Comparison of ENCODE assay signal across 27 cellular contexts in the genomic region with DNA sequence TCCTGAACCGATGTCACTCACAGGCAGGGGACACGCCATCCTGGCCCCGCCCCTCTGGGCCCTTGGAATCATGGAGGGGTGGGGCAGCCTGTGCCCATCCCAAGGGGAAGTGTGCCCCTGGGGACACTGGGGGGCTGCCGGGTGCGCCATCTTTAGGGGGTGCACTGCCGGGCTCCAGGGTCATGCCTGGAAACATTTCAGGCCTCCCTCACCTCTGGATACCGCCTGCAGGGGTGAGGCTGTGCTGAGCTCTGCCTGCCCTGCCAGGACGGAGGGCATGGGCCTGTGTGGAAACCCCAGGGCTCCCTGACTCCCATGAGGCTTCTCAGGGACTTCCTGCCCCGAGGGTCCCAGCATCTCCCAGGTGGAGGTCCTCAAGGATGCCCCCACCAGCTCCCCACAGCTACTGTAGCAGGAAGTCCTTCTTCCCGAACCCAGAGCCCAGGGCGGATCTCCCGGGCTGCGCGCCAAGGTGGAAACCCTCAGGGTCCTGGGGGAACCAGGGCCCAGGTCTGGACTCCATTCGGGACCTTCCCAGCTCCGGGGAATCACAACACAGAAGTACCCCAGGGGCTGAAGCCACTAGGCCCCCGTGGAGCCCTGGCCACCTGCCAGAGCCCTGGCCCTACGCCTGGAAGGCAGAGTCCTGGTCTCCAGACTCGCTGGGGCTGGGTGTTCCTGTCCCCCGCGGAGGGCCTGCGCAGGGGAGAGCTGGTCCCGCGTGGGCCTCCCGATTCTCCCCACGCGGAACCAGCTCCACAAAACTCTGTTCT. TPM values are rescaled to one million over a fixed set of nuclear protein-coding genes. Genes with fewer than 3 reads are reported as not detected.
A peak's percentile ranks its signal among the peaks of the same experiment; 100 is the strongest.
DNase-seq lines count a peak whose midpoint lies in the region; ATAC-seq and TF ChIP-seq lines count a peak whose summit lies in the region.
"Had no signal": no experiment of that assay in that cellular context is flagged by ENCODE, and none has a peak within 500 bp of the region (broad histone marks: within the 10 kb centered on the region; RNA-seq: fewer than 3 reads in every experiment).

No MANE protein-coding gene starts in this region.

- H3K36me3 ChIP-seq in right atrium auricular region = no peaks in the 10 kb centered on the region
- no peaks in the 10 kb centered on the region for H3K36me3 ChIP-seq in right lobe of liver
- no peaks in the 10 kb centered on the region for H3K36me3 ChIP-seq in PC-9 (ENCODE audit: low read depth)
- H3K36me3 ChIP-seq: lower lobe of right lung, neural progenitor cell, upper lobe of left lung had no signal

- H3K4me3 ChIP-seq in right atrium auricular region = no peak overlapping the region
- no peak overlapping the region for H3K4me3 ChIP-seq in right lobe of liver
- H3K4me3 ChIP-seq in PC-9 = no peak overlapping the region
- H3K4me3 ChIP-seq: lower lobe of right lung, neural progenitor cell, psoas muscle, skin epidermis, upper lobe of left lung had no signal

- no TSS peak for BruUV-seq in PC-9 (replicated peaks; lab: Mats Ljungman, UMichigan)

- no peak overlapping the region for H3K4me3 Mint-ChIP-seq in mesothelial cell of epicardium
- no peak overlapping the region for H3K4me3 Mint-ChIP-seq in activated CD4-positive, alpha-beta T cell treated with anti-CD3 and anti-CD28 coated beads for 36 hours
- H3K4me3 Mint-ChIP-seq: effector memory CD8-positive, alpha-beta T cell; neural progenitor cell; T-cell had no signal

- no peak for TF ChIP-seq CTCF in right atrium auricular region (IDR thresholded peaks at IDR 0.05)
- no peak for TF ChIP-seq CTCF in right lobe of liver (IDR thresholded peaks at IDR 0.05)
- no peak for TF ChIP-seq CTCF in mesothelial cell of epicardium (IDR thresholded peaks at IDR 0.05; ENCODE audit: unreplicated experiment)
- no peak for TF ChIP-seq CTCF in PC-9 (conservative IDR thresholded peaks at IDR 0.05)

- peak; percentile 38 for ATAC-seq in Right ventricle myocardium inferior
- ATAC-seq in right lobe of liver = peak; percentile 3 to 24 (median 18)
- ATAC-seq in activated CD4-positive, alpha-beta T cell treated with anti-CD3 and anti-CD28 coated beads for 36 hours = no peak
- ATAC-seq: activated CD4-positive, CD25-positive, alpha-beta regulatory T cell treated with anti-CD3 and anti-CD28 coated beads, Interleukin-2, amount 50 U/mL, for 24 hours; effector memory CD8-positive, alpha-beta T cell; T-cell had no signal

- H3K4me1 ChIP-seq in right atrium auricular region (peaks cover 0 to 21% of the 10 kb centered on the region in 2 donors), right lobe of liver (no peaks in the 10 kb centered on the region), PC-9 (replicated peaks; ENCODE audit: insufficient read depth) (no peaks in the 10 kb centered on the region)
- H3K4me1 ChIP-seq: neural progenitor cell, psoas muscle had no signal

- no peaks in the 10 kb centered on the region for H3K36me3 Mint-ChIP-seq in mesothelial cell of epicardium
- H3K36me3 Mint-ChIP-seq in activated CD4-positive, alpha-beta T cell treated with anti-CD3 and anti-CD28 coated beads for 36 hours (ENCODE audit: low read depth) = no peaks in the 10 kb centered on the region
- H3K36me3 Mint-ChIP-seq: neural progenitor cell, T-cell had no signal

- H3K27ac Mint-ChIP-seq in mesothelial cell of epicardium = no peak overlapping the region
- H3K27ac Mint-ChIP-seq in activated CD4-positive, alpha-beta T cell treated with anti-CD3 and anti-CD28 coated beads for 36 hours = no peak overlapping the region
- H3K27ac Mint-ChIP-seq: effector memory CD8-positive, alpha-beta T cell; T-cell had no signal

- peaks cover 16% of the 10 kb centered on the region for H3K27me3 Mint-ChIP-seq in mesothelial cell of epicardium (ENCODE audit: low read depth)
- H3K27me3 Mint-ChIP-seq in activated CD4-positive, alpha-beta T cell treated with anti-CD3 and anti-CD28 coated beads for 36 hours = peaks cover 15% of the 10 kb centered on the region

- H2AFZ ChIP-seq in PC-9 = no peak overlapping the region
- H2AFZ ChIP-seq: neural progenitor cell had no signal

- CTCF ChIA-PET in activated CD4-positive, alpha-beta T cell treated with anti-CD3 and anti-CD28 coated beads for 36 hours (lab: Charles Lee) = interaction anchor here (1.1 kb wide), 1 partner anchor 35 kb away, joined by 3 read pairs; no protein-coding TSS in a partner anchor
- CTCF ChIA-PET in PC-9 (lab: Charles Lee) = no interaction called here

- no CpG with 5 or more reads among the region's 27 CpGs for WGBS in right lobe of liver (ENCODE audit: insufficient coverage, low coverage, low lambda C conversion rate, missing lambda C conversion rate)

- H3K27me3 ChIP-seq in right atrium auricular region = no peaks in the 10 kb centered on the region
- H3K27me3 ChIP-seq in right lobe of liver = no peaks in the 10 kb centered on the region
- H3K27me3 ChIP-seq in PC-9 (ENCODE audit: insufficient read depth, low read depth) = peaks cover 92% of the 10 kb centered on the region
- H3K27me3 ChIP-seq: neural progenitor cell, upper lobe of left lung had no signal

- H3K4me1 Mint-ChIP-seq in mesothelial cell of epicardium = peaks cover 4% of the 10 kb centered on the region
- no peaks in the 10 kb centered on the region for H3K4me1 Mint-ChIP-seq in activated CD4-positive, alpha-beta T cell treated with anti-CD3 and anti-CD28 coated beads for 36 hours
- H3K4me1 Mint-ChIP-seq: T-cell had no signal

- POLR2A ChIA-PET in activated CD4-positive, alpha-beta T cell treated with anti-CD3 and anti-CD28 coated beads for 36 hours (lab: Charles Lee) = no interaction called here
- POLR2A ChIA-PET in PC-9 (lab: Charles Lee; ENCODE audit: unreplicated experiment) = interaction anchor here (0.6 kb wide), 1 partner anchor 138 kb away, joined by 6 read pairs; no protein-coding TSS in a partner anchor

- no peak overlapping the region for H3K4me2 ChIP-seq in PC-9
- H3K4me2 ChIP-seq: neural progenitor cell had no signal

- H3K9me3 Mint-ChIP-seq in mesothelial cell of epicardium = peaks cover 4% of the 10 kb centered on the region
- no peaks in the 10 kb centered on the region for H3K9me3 Mint-ChIP-seq in activated CD4-positive, alpha-beta T cell treated with anti-CD3 and anti-CD28 coated beads for 36 hours (ENCODE audit: low read depth)

- intact Hi-C loops in Right ventricle myocardium inferior (cut with DNase I) = no loop called here
- intact Hi-C loops in right lobe of liver (cut with DNase I) = no loop called here
- intact Hi-C loops in activated CD4-positive, alpha-beta T cell treated with anti-CD3 and anti-CD28 coated beads for 36 hours (cut with DNase I, micrococcal nuclease) = no loop called here
- intact Hi-C loops in PC-9 (cut with micrococcal nuclease; ENCODE audit: unreplicated experiment) = no loop called here

- H4K20me1 ChIP-seq in PC-9 (ENCODE audit: insufficient read depth) = no peaks in the 10 kb centered on the region

- H3F3A ChIP-seq in PC-9 (ENCODE audit: insufficient read depth, low read depth) = peaks cover 3% of the 10 kb centered on the region; the same call in 1 of the 2 replicates

- peak; percentile 79 for DNase-seq in Right ventricle myocardium inferior (ENCODE audit: missing footprints)
- no peak for DNase-seq in right atrium auricular region (ENCODE audit: low spot score)
- DNase-seq in dermis blood vessel endothelial cell = peak; percentile 3
- DNase-seq in right lobe of liver = peak in 1 of 3 donors; percentile 49
- no peak for DNase-seq in mesothelial cell of epicardium (ENCODE audit: low spot score in 2 of 2, unreplicated experiment in 2 of 2)
- DNase-seq in HuH-7 (ENCODE audit: low spot score) = no peak
- DNase-seq in activated CD4-positive, alpha-beta T cell treated with anti-CD3 and anti-CD28 coated beads for 36 hours = no peak
- DNase-seq in PC-9 = no peak
- DNase-seq: activated gamma-delta T cell treated with Interleukin-2 at 50 U/mL for 16 hours; Caco-2; effector memory CD8-positive, alpha-beta T cell; foreskin melanocyte; Karpas-422; lower lobe of right lung; NCI-H187 treated with DMSO at 0.1 percent for 48 hours; NCI-H2227 treated with DMSO at 0.1 percent for 48 hours; NCI-H82; psoas muscle; SHP77 treated with DMSO at 0.1 percent for 48 hours; stimulated activated CD4-positive, alpha-beta T cell treated with anti-CD3 and anti-CD28 coated beads, Interleukin-1b, Interleukin-23, amount 100 ng/mL, for 48 hours; T-cell had no signal

- no peaks in the 10 kb centered on the region for H3K79me2 ChIP-seq in PC-9 (ENCODE audit: low read depth)

- H3K9me3 ChIP-seq in right atrium auricular region = no peaks in the 10 kb centered on the region
- H3K9me3 ChIP-seq in right lobe of liver = no peaks in the 10 kb centered on the region
- H3K9me3 ChIP-seq in PC-9 (ENCODE audit: insufficient read depth, low read depth) = peaks cover 3% of the 10 kb centered on the region; the same call in 1 of the 2 replicates
- H3K9me3 ChIP-seq: lower lobe of right lung, psoas muscle, upper lobe of left lung had no signal

- H3K27ac ChIP-seq in right atrium auricular region (no peak overlapping the region), right lobe of liver (no peak overlapping the region), PC-9 (no peak overlapping the region)
- H3K27ac ChIP-seq: lower lobe of right lung, neural progenitor cell, psoas muscle, skin epidermis, upper lobe of left lung had no signal

- no peak for TF ChIP-seq POLR2A in right lobe of liver (IDR thresholded peaks at IDR 0.05)

- no peaks in the 10 kb centered on the region for H3K9me2 ChIP-seq in PC-9 (ENCODE audit: insufficient read depth)

RNA-seq across cellular contexts. Expression of gene CHRNA4, which starts 15.6 kb away (rescaled TPM):
- total RNA-seq in Right ventricle myocardium inferior (2.3 TPM), right atrium auricular region (not detected), dermis blood vessel endothelial cell (not detected in 2 replicates), right lobe of liver (100 to 1,000 TPM in 1 of 6 experiments, 10 to 100 TPM in 3, 1 to 10 TPM in 2; 4.6 to 165 (median 26.8) TPM), mesothelial cell of epicardium (0.11 to 0.63 TPM (median 0.43 TPM) in 3 replicates), PC-9 (2021) (not detected in 2 replicates)
- not detected for total RNA-seq in activated CD4-positive, alpha-beta T cell treated with anti-CD3 and anti-CD28 coated beads for 36 hours
- total RNA-seq: H4, lower lobe of right lung, OCI-LY7, T-cell had no signal

RNA-seq across cellular contexts. Expression of gene COL20A1, which starts 52.5 kb away (rescaled TPM):
- not detected for total RNA-seq in Right ventricle myocardium inferior
- total RNA-seq in right atrium auricular region = not detected
- total RNA-seq in dermis blood vessel endothelial cell = under 0.01 TPM in 1 of 2 replicates, not detected in the other
- not detected for total RNA-seq in right lobe of liver
- 0.16 to 0.25 TPM in 2 of 3 replicates, not detected in the other for total RNA-seq in mesothelial cell of epicardium
- total RNA-seq in activated CD4-positive, alpha-beta T cell treated with anti-CD3 and anti-CD28 coated beads for 36 hours = under 1 TPM; 0.04 to 0.09 TPM
- 0.15 TPM in 1 of 2 replicates, not detected in the other for total RNA-seq in PC-9 (2021)
- total RNA-seq: lower lobe of right lung, psoas muscle had no signal

Comparison
In these comparisons a context has a peak if more than half of its experiments do, and no peak if none do; other contexts are left out.
1. DNase-seq: peak in Right ventricle myocardium inferior (single experiment) and dermis blood vessel endothelial cell (single experiment); none in right atrium auricular region (single experiment), mesothelial cell of epicardium (0 of 2), HuH-7 (single experiment), activated CD4-positive, alpha-beta T cell treated with anti-CD3 and anti-CD28 coated beads for 36 hours (single experiment) and PC-9 (0 of 2).